ENCODE assay signal across 27 cellular contexts in the genomic region with DNA sequence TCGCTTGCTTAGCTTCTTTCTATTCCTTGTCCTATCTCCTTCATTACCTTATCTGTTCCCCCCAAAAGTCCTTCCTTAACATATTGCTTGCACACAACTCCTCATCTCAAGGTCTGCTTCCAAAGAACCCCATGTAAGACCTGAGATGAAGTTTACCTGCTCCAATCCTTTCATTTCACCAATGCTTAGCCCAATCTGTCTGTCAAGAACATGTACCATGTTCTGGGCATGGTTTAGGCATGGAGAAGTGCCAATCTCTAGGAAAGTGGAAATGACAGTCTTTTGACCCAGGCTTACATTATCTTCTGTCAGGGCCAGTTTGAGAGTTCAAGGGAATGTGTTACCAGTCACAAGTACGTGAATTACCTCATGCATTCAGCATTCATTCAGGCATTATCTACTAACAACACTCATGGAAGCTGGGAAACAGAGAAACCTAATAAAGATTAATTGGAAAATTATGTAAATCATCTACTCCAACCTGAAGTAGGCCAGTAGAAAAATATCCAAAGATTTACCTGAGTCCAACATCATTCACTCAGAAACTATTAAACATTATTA.
"Had no signal": no experiment of that assay in that cellular context is flagged by ENCODE, and none has a peak within 500 bp of the region (broad histone marks: within the 10 kb centered on the region; RNA-seq: fewer than 3 reads in every experiment).

No MANE protein-coding gene starts in this region.

- FAIRE-seq: colon, islet of Langerhans had no signal

- ATAC-seq: esophagus mucosa; gastrocnemius medialis; left colon; lower lobe of right lung; naive thymus-derived CD8-positive, alpha-beta T cell; stimulated activated effector memory CD8-positive, alpha-beta T cell treated with anti-CD3 and anti-CD28 coated beads, Interleukin-12 subunit alpha, Interleukin-12 subunit beta, amount 100 ng/mL, for 72 hours had no signal

- H3K36me3 Mint-ChIP-seq: naive thymus-derived CD8-positive, alpha-beta T cell; stimulated activated effector memory CD8-positive, alpha-beta T cell treated with anti-CD3 and anti-CD28 coated beads, Interleukin-12 subunit alpha, Interleukin-12 subunit beta, amount 100 ng/mL, for 72 hours; type B pancreatic cell had no signal

- H3K27ac Mint-ChIP-seq: endodermal cell; naive thymus-derived CD8-positive, alpha-beta T cell; nephron progenitor cell; stimulated activated effector memory CD8-positive, alpha-beta T cell treated with anti-CD3 and anti-CD28 coated beads, Interleukin-12 subunit alpha, Interleukin-12 subunit beta, amount 100 ng/mL, for 72 hours; type B pancreatic cell had no signal

- H3K4me1 ChIP-seq: lower lobe of right lung, prostate gland, sigmoid colon, tibial artery had no signal

- H3K27ac ChIP-seq: dorsolateral prefrontal cortex, epithelial cell of prostate, gastrocnemius medialis, left ventricle myocardium inferior, lower lobe of right lung, prostate gland, sigmoid colon, stomach, tibial artery had no signal

- H3K4me3 Mint-ChIP-seq: endodermal cell; naive thymus-derived CD8-positive, alpha-beta T cell; nephron progenitor cell; stimulated activated effector memory CD8-positive, alpha-beta T cell treated with anti-CD3 and anti-CD28 coated beads, Interleukin-12 subunit alpha, Interleukin-12 subunit beta, amount 100 ng/mL, for 72 hours; type B pancreatic cell had no signal

- H3K9me3 Mint-ChIP-seq: endodermal cell; nephron progenitor cell; stimulated activated effector memory CD8-positive, alpha-beta T cell treated with anti-CD3 and anti-CD28 coated beads, Interleukin-12 subunit alpha, Interleukin-12 subunit beta, amount 100 ng/mL, for 72 hours; type B pancreatic cell had no signal

- H3K4me1 Mint-ChIP-seq: stimulated activated effector memory CD8-positive, alpha-beta T cell treated with anti-CD3 and anti-CD28 coated beads, Interleukin-12 subunit alpha, Interleukin-12 subunit beta, amount 100 ng/mL, for 72 hours had no signal

- H3K27me3 ChIP-seq: heart right ventricle, right atrium auricular region, sigmoid colon, stomach, tibial artery had no signal

- H3K4me3 ChIP-seq: dorsolateral prefrontal cortex, gastrocnemius medialis, heart right ventricle, left ventricle myocardium inferior, lower lobe of right lung, prostate gland, right atrium auricular region, sigmoid colon, stomach, tibial artery had no signal

- H3K9me3 ChIP-seq: gastrocnemius medialis, heart right ventricle, left ventricle myocardium inferior, lower lobe of right lung, prostate gland, right atrium auricular region, sigmoid colon, stomach, tibial artery had no signal

- DNase-seq: dorsolateral prefrontal cortex; effector CD4-positive, alpha-beta T cell; endodermal cell; foreskin fibroblast; gastrocnemius medialis; hippocampal formation; left colon; left ventricle myocardium inferior; lower lobe of right lung; naive thymus-derived CD8-positive, alpha-beta T cell; nephron progenitor cell; nucleus accumbens; sigmoid colon; stimulated activated CD4-positive, alpha-beta T cell treated with anti-CD3 and anti-CD28 coated beads, Interleukin-2, amount 100 ng/mL, for 24 hours; stimulated activated CD4-positive, alpha-beta T cell treated with anti-CD3 and anti-CD28 coated beads, Interleukin-4, amount 100 ng/mL, for 24 hours; stimulated activated naive CD4-positive, alpha-beta T cell treated with Interleukin-2 at 50 U/mL for 16 hours; stomach; tibial artery had no signal

- H3K27me3 Mint-ChIP-seq: type B pancreatic cell had no signal

- H3K36me3 ChIP-seq: gastrocnemius medialis, heart right ventricle, left ventricle myocardium inferior, lower lobe of right lung, prostate gland, right atrium auricular region, sigmoid colon, stomach, tibial artery had no signal
